8 cellular contexts compared by ENCODE assay signal in the genomic region with DNA sequence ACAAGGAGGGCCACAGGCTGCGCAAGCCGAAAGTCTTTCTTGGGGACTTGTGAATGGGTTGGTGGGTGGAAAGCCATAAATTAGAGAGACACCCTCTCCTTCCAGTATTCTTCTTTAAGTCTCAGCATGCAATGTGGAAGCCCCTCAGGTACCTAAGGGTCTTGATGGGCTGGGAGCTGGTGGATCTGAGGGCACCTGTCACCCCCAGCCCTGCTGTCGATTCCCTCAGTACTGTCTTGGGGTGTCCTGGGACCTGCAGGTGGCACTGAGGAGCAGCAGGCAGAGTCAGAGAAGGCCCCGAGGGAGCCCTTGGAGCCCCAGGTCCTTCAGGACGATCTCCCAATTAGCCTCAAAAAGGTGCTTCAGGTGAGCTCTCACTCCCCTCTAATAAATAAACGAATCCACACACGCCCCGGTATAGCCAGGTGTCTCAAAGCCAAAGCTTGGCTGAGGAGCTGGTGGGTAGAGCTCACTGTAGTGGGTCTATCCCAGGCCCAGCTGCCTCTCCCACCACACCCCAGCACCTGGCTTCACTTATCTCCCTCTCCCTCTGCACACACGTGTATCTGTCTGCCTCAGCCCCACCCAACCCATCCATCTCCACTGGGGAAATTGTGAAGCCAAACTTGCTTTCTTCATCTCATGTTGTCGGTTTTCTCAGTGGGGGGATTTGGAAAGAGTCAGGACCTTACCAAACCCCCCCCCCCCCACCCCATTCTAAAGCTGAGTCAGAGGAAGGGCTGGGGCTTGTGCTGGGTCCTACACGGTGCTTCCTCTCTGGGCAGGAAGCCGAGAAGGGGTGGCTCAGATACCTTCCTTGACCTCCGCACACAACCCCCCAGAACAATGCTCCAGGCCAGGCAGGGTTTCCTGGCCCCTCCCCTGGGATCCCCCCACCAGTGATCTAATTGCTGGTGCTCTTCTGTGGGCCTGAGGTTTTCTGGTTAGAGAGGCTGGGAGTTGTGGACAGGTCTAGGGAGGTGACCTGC. TPM values are rescaled to one million over a fixed set of nuclear protein-coding genes. Genes with fewer than 3 reads are reported as not detected.
DNase-seq lines count a peak whose midpoint lies in the region; ATAC-seq and TF ChIP-seq lines count a peak whose summit lies in the region.

No MANE protein-coding gene starts in this region.

- peak overlapping the region; percentile 100 for H3K4me2 ChIP-seq in mammary epithelial cell (ENCODE audit: insufficient read depth, low read depth, low read length)

- peaks cover 32% of the 10 kb centered on the region for H3K79me2 ChIP-seq in mammary epithelial cell (ENCODE audit: insufficient read depth, low read length)

- no TSS peak for BruUV-seq in mammary epithelial cell (replicated peaks; lab: Mats Ljungman, UMichigan)

- H3K4me1 ChIP-seq in mammary epithelial cell (ENCODE audit: insufficient read depth, low read length) (peaks cover 29% of the 10 kb centered on the region), lung (ENCODE audit: control insufficient read depth in 2 of 2, insufficient read depth in 2 of 2, low read length in 2 of 2) (peaks cover 0 to 11% of the 10 kb centered on the region in 2 donors), transverse colon (peaks cover 15 to 41% (median 26%) of the 10 kb centered on the region in 4 donors)

- no peak for TF ChIP-seq EP300 in transverse colon (IDR thresholded peaks at IDR 0.05; ENCODE audit: low read depth)

- ATAC-seq in lung (ENCODE audit: insufficient read depth, low FRiP score), result no peak

- intact Hi-C loops in mammary epithelial cell (cut with micrococcal nuclease), result no loop called here
- intact Hi-C loops in transverse colon (cut with DNase I; ENCODE audit: low total_unique reads), result no loop called here
- intact Hi-C loops in posterior cingulate gyrus (cut with DNase I), result no loop called here

- H4K20me1 ChIP-seq in mammary epithelial cell (ENCODE audit: insufficient read depth, low read length), result no peaks in the 10 kb centered on the region

- CTCF ChIA-PET in mammary epithelial cell (lab: Charles Lee; ENCODE audit: low non-redundant PET), result interaction anchor here (0.7 kb wide), 1 partner anchor 32 kb away, joined by 3 read pairs; no protein-coding TSS in a partner anchor

- DNase-seq in activated naive CD4-positive, alpha-beta T cell treated with Interleukin-2 at 50 U/mL for 16 hours, result peak; percentile 21
- DNase-seq in activated naive CD4-positive, alpha-beta T cell (lab: John Stamatoyannopoulos, UW), result no peak
- DNase-seq in OCI-M1 (lab: John Stamatoyannopoulos, UW), result peak; percentile 44
- DNase-seq in mammary epithelial cell, result peak; percentile 41
- no peak for DNase-seq in lung (ENCODE audit: low spot score)
- DNase-seq in transverse colon, result peak; percentile 48
- DNase-seq in posterior cingulate gyrus, result no peak
- DNase-seq in GF-D8 (lab: John Stamatoyannopoulos, UW), result no peak

- H3K27me3 ChIP-seq in mammary epithelial cell (ENCODE audit: insufficient read depth, low read length), result no peaks in the 10 kb centered on the region
- H3K27me3 ChIP-seq in lung (ENCODE audit: control insufficient read depth, insufficient read depth), result no peaks in the 10 kb centered on the region
- no peaks in the 10 kb centered on the region for H3K27me3 ChIP-seq in transverse colon

- TF ChIP-seq POLR2A in transverse colon (IDR thresholded peaks at IDR 0.05), result no peak

- H2AFZ ChIP-seq in mammary epithelial cell (ENCODE audit: low read depth, low read length), result peak overlapping the region; percentile 98

- H3K4me3 ChIP-seq in mammary epithelial cell (replicated peaks in 1 of 3; ENCODE audit: insufficient read depth in 1 of 3, low read depth in 2 of 3, low read length in 3 of 3), result peak overlapping the region; percentile 88 to 96 (median 90)
- peak overlapping the region; percentile 18 for H3K4me3 ChIP-seq in lung
- H3K4me3 ChIP-seq in transverse colon, result peak overlapping the region in 3 of 4 donors; percentile 53 to 72 (median 62)

- in situ Hi-C loops in mammary epithelial cell (cut with MboI; ENCODE audit: low sequenced_read_pairs in 2 of 2), result no loop called here
- in situ Hi-C loops in transverse colon (cut with MboI; ENCODE audit: low pct_ligation_motif_present in 1 of 4, low pct_unique_long_range_greater_than_20kb in 1 of 4, low sequenced_read_pairs in 3 of 4), result loop anchor here in 3 of 4 donors (25.0 kb wide), 1 partner anchor 90 kb away; a partner anchor contains a TSS

- dilution Hi-C loops in mammary epithelial cell (cut with HindIII; ENCODE audit: low sequenced_read_pairs), result no loop called here

- TF ChIP-seq CTCF in mammary epithelial cell (conservative IDR thresholded peaks at IDR 0.05 in 1 of 2, IDR thresholded peaks at IDR 0.05 in 1 of 2; ENCODE audit: extremely low read depth in 1 of 2, insufficient read depth in 1 of 2, low read depth in 1 of 2, low read length in 2 of 2), result peak; percentile 23 to 68
- no peak for TF ChIP-seq CTCF in lung (IDR thresholded peaks at IDR 0.05; ENCODE audit: control extremely low read depth, extremely low read depth)
- TF ChIP-seq CTCF in transverse colon (IDR thresholded peaks at IDR 0.05), result peak in 4 of 5 experiments; percentile 28 to 47 (median 30)

- H3K9me3 ChIP-seq in mammary epithelial cell (replicated peaks; ENCODE audit: insufficient read depth, low read length) (no peaks in the 10 kb centered on the region), lung (ENCODE audit: control insufficient read depth in 2 of 2, insufficient read depth in 1 of 2, low read length in 1 of 2) (no peaks in the 10 kb centered on the region), transverse colon (no peaks in the 10 kb centered on the region)

- WGBS in mammary epithelial cell (ENCODE audit: low coverage, missing lambda C conversion rate), result 24% methylated on average over 13 of the region's 13 CpGs
- 23 to 25% methylated on average over 13 of the region's 13 CpGs for WGBS in lung, 2 donors
- 28 to 42% methylated on average over 5 to 11 of the region's 13 CpGs for WGBS in transverse colon (ENCODE audit: low coverage in 1 of 2), 2 donors

- H3K9ac ChIP-seq in mammary epithelial cell (ENCODE audit: insufficient read depth, low read length), result peak overlapping the region; percentile 69

- H3K27ac ChIP-seq in mammary epithelial cell (ENCODE audit: insufficient read depth, low read depth, low read length) (peak overlapping the region; percentile 0), lung (ENCODE audit: low read depth in 1 of 2, low read length in 1 of 2) (peak overlapping the region; percentile 52 to 68), transverse colon (peak overlapping the region; percentile 91 to 99 (median 94))

- H3K36me3 ChIP-seq in mammary epithelial cell (ENCODE audit: insufficient read depth, low read length) (peaks cover 7% of the 10 kb centered on the region), lung (ENCODE audit: control insufficient read depth in 2 of 2, insufficient read depth in 2 of 2, low read length in 2 of 2) (peaks cover 6 to 31% of the 10 kb centered on the region in 2 donors), transverse colon (peaks cover 0 to 24% (median 0%) of the 10 kb centered on the region in 4 donors)

RNA-seq across cellular contexts. Expression of a gene that starts 1.6 kb away (rescaled TPM):
- 100 to 1,000 TPM; 111 to 127 TPM for total RNA-seq in mammary epithelial cell
- polyA plus RNA-seq in mammary epithelial cell, result 129 TPM
- polyA minus RNA-seq in mammary epithelial cell, result 284 TPM
- 100 to 1,000 TPM in 1 of 2 donors, 10 to 100 TPM in 1; 49.5 to 209 TPM for total RNA-seq in lung
- polyA plus RNA-seq in lung, result 100 to 1,000 TPM; 111 to 233 TPM
- 100 to 1,000 TPM in 3 of 4 donors, 10 to 100 TPM in 1; 90.6 to 196 (median 115) TPM for total RNA-seq in transverse colon

RNA-seq across cellular contexts. Expression of a gene that starts 10.8 kb away (rescaled TPM):
- total RNA-seq in mammary epithelial cell (1 to 10 TPM; 5.0 to 5.8 TPM), lung (10 to 100 TPM in 1 of 2 donors, 1 to 10 TPM in 1; 8.3 to 13.4 TPM), transverse colon (10 to 100 TPM; 18.3 to 57.2 (median 37.2) TPM)
- polyA plus RNA-seq in mammary epithelial cell (8.4 TPM), lung (10 to 100 TPM in 1 of 2 donors, 1 to 10 TPM in 1; 9.2 to 11.2 TPM)
- polyA minus RNA-seq in mammary epithelial cell, result 6.8 TPM

RNA-seq across cellular contexts. Expression of a gene that starts 19.1 kb away (rescaled TPM):
- total RNA-seq in mammary epithelial cell, result not detected
- polyA plus RNA-seq in mammary epithelial cell, result not detected
- polyA minus RNA-seq in mammary epithelial cell, result not detected
- under 1 TPM in 1 of 2 donors, not detected in 1; 0.20 TPM for total RNA-seq in lung
- under 1 TPM in 1 of 2 donors, not detected in 1; 0.08 TPM for polyA plus RNA-seq in lung
- under 1 TPM in 2 of 4 donors, not detected in 2; 0.32 to 0.41 TPM for total RNA-seq in transverse colon

RNA-seq across cellular contexts. Expression of a gene that starts 19.1 kb away (rescaled TPM):
- total RNA-seq in mammary epithelial cell, result under 1 TPM; 0.33 to 0.66 TPM
- 0.15 TPM for polyA plus RNA-seq in mammary epithelial cell
- not detected for polyA minus RNA-seq in mammary epithelial cell
- total RNA-seq in lung, result 1 to 10 TPM in 1 of 2 donors, under 1 TPM in 1; 0.31 to 1.7 TPM
- 1 to 10 TPM in 1 of 2 donors, under 1 TPM in 1; 0.77 to 1.7 TPM for polyA plus RNA-seq in lung
- total RNA-seq in transverse colon, result 1 to 10 TPM in 3 of 4 donors, not detected in 1; 1.9 to 4.6 (median 4.5) TPM

RNA-seq across cellular contexts. Expression of a gene that starts 25.9 kb away (rescaled TPM):
- 1 to 10 TPM; 2.2 to 4.0 TPM for total RNA-seq in mammary epithelial cell
- 3.7 TPM for polyA plus RNA-seq in mammary epithelial cell
- polyA minus RNA-seq in mammary epithelial cell, result 4.2 TPM
- 1 to 10 TPM; 1.1 to 1.9 TPM for total RNA-seq in lung
- polyA plus RNA-seq in lung, result 1 to 10 TPM; 1.5 to 1.8 TPM
- 1 to 10 TPM; 3.4 to 7.9 (median 7.2) TPM for total RNA-seq in transverse colon

Comparison
In these comparisons a context has a peak if more than half of its experiments do, and no peak if none do; other contexts are left out.
1. DNase-seq: peak in activated naive CD4-positive, alpha-beta T cell treated with Interleukin-2 at 50 U/mL for 16 hours (single experiment), OCI-M1 (single experiment), mammary epithelial cell (single experiment) and transverse colon (single experiment); none in activated naive CD4-positive, alpha-beta T cell (0 of 4), lung (single experiment), posterior cingulate gyrus (0 of 10) and GF-D8 (single experiment).
2. H3K27ac ChIP-seq: peak in every context shown above with its lines; median percentile 94 in transverse colon; 60 in lung; 0 in mammary epithelial cell.
3. H3K4me3 ChIP-seq: peak in every context shown above with its lines; median percentile 90 in mammary epithelial cell; 62 in transverse colon; 18 in lung.
4. in situ Hi-C loops: an anchor here in transverse colon (25.0 kb wide); none called in mammary epithelial cell.